ENCODE assay signal across 11 cellular contexts in the genomic region with DNA sequence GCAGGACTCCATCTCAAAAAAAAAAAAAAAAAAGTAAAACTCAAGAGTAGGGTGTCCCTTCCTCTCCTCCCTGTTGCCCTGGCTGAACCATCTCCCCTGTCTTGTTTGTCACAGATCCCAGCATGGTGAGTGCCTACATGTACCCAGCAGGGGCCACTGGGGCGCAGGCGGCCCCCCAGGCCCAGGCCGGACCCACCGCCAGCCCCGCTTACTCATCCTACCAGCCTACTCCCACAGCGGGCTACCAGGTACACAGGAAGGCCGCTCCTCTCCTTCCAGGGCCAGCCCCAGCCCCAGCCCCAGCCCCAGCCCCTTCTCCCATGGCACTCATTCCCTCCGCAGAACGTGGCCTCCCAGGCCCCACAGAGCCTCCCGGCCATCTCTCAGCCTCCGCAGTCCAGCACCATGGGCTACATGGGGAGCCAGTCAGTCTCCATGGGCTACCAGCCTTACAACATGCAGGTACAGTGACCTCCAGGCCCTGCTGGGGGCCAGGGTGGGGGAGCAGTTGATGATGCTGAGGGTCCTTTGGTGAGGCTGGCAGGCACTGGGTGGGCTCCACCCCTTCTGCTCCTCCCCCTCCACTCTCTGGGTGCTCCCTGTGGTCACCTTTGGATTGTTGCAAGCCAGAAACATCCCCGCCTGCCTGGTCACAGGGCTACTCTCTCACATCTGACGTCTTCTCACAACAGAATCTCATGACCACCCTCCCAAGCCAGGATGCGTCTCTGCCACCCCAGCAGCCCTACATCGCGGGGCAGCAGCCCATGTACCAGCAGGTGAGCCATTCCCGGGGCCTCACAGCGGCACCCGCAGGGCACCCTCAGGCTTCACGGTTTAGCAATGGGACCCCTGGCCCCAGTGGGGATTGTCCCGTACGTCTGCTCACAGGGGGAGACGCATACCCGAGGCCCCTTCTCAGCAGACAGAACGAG. TPM values are rescaled to one million over a fixed set of nuclear protein-coding genes. Genes with fewer than 3 reads are reported as not detected.
DNase-seq lines count a peak whose midpoint lies in the region; TF ChIP-seq lines count a peak whose summit lies in the region.
"Had no signal": no experiment of that assay in that cellular context is flagged by ENCODE, and none has a peak within 500 bp of the region (broad histone marks: within the 10 kb centered on the region; RNA-seq: fewer than 3 reads in every experiment).

No MANE protein-coding gene starts in this region.

- no peaks in the 10 kb centered on the region for H3K4me1 ChIP-seq in HUES48 (ENCODE audit: control insufficient read depth, insufficient read depth, low read length)
- H3K4me1 ChIP-seq in stomach, result peaks cover 33 to 43% (median 40%) of the 10 kb centered on the region in 4 donors

- H3K27me3 ChIP-seq in HUES48 (ENCODE audit: control insufficient read depth, insufficient read depth, low read length) (no peaks in the 10 kb centered on the region), stomach (no peaks in the 10 kb centered on the region)

- 83 to 88% (median 84%) methylated on average over 18 to 25 of the region's 25 CpGs for WGBS in stomach, 5 donors

- H3K27ac ChIP-seq in HUES48 (ENCODE audit: low read depth, low read length) (peak overlapping the region; percentile 2), stomach (peak overlapping the region in 1 of 5 donors; percentile 34)

- TF ChIP-seq POLR2A in stomach (IDR thresholded peaks at IDR 0.05), result no peak

- no peaks in the 10 kb centered on the region for H3K27me3 Mint-ChIP-seq in T-helper 2 cell treated with Interferon-gamma antibody and Interleukin-4, amounts not matched to agents 5 μg/mL and 100 μg/mL, for 36 hours (ENCODE audit: low read depth)
- no peaks in the 10 kb centered on the region for H3K27me3 Mint-ChIP-seq in activated T-helper 1 cell treated with anti-CD3 and anti-CD28 coated beads, Interleukin-12 subunit alpha, Interleukin-12 subunit beta, Interleukin-2, Interleukin-4 antibody, amounts not matched to agents 30 ng/mL and 10 ng/mL and 1 ng/mL, durations not matched to agents 14 hours and 24 hours and 36 hours (ENCODE audit: insufficient read depth)
- H3K27me3 Mint-ChIP-seq in nephron progenitor cell (ENCODE audit: low read depth, poor library complexity), result no peaks in the 10 kb centered on the region

- TF ChIP-seq CTCF in nephron progenitor cell (IDR thresholded peaks at IDR 0.05) (no peak), stomach (IDR thresholded peaks at IDR 0.05) (no peak)

- no peak for TF ChIP-seq EP300 in stomach (IDR thresholded peaks at IDR 0.05)

- H3K4me3 Mint-ChIP-seq in T-helper 2 cell treated with Interferon-gamma antibody and Interleukin-4, amounts not matched to agents 5 μg/mL and 100 μg/mL, for 36 hours, result peak overlapping the region; percentile 48
- H3K4me3 Mint-ChIP-seq in activated T-helper 1 cell treated with anti-CD3 and anti-CD28 coated beads, Interleukin-12 subunit alpha, Interleukin-12 subunit beta, Interleukin-2, Interleukin-4 antibody, amounts not matched to agents 30 ng/mL and 10 ng/mL and 1 ng/mL, durations not matched to agents 14 hours and 24 hours and 36 hours, result peak overlapping the region; percentile 60
- H3K4me3 Mint-ChIP-seq in nephron progenitor cell, result peak overlapping the region; percentile 70

- H3K4me3 ChIP-seq in HUES48 (ENCODE audit: low read depth, low read length), result no peak overlapping the region
- H3K4me3 ChIP-seq in stomach, result peak overlapping the region in 1 of 4 donors; percentile 86

- H3K9ac ChIP-seq in HUES48 (ENCODE audit: low read depth, low read length), result no peak overlapping the region

- no peaks in the 10 kb centered on the region for H3K9me3 ChIP-seq in HUES48 (ENCODE audit: control insufficient read depth, insufficient read depth, low read length)
- H3K9me3 ChIP-seq in stomach, result no peaks in the 10 kb centered on the region

- H3K36me3 ChIP-seq in HUES48 (ENCODE audit: control insufficient read depth, insufficient read depth, low read length) (peaks cover 60% of the 10 kb centered on the region), stomach (peaks cover 49 to 70% (median 69%) of the 10 kb centered on the region in 4 donors)

- H3K36me3 Mint-ChIP-seq in T-helper 2 cell treated with Interferon-gamma antibody and Interleukin-4, amounts not matched to agents 5 μg/mL and 100 μg/mL, for 36 hours (ENCODE audit: low read depth), result peaks cover 50% of the 10 kb centered on the region
- H3K36me3 Mint-ChIP-seq in activated T-helper 1 cell treated with anti-CD3 and anti-CD28 coated beads, Interleukin-12 subunit alpha, Interleukin-12 subunit beta, Interleukin-2, Interleukin-4 antibody, amounts not matched to agents 30 ng/mL and 10 ng/mL and 1 ng/mL, durations not matched to agents 14 hours and 24 hours and 36 hours (ENCODE audit: low read depth), result peaks cover 42% of the 10 kb centered on the region
- H3K36me3 Mint-ChIP-seq in nephron progenitor cell (ENCODE audit: low read depth), result peaks cover 43% of the 10 kb centered on the region

- no peak overlapping the region for H3K27ac Mint-ChIP-seq in T-helper 2 cell treated with Interferon-gamma antibody and Interleukin-4, amounts not matched to agents 5 μg/mL and 100 μg/mL, for 36 hours
- H3K27ac Mint-ChIP-seq in activated T-helper 1 cell treated with anti-CD3 and anti-CD28 coated beads, Interleukin-12 subunit alpha, Interleukin-12 subunit beta, Interleukin-2, Interleukin-4 antibody, amounts not matched to agents 30 ng/mL and 10 ng/mL and 1 ng/mL, durations not matched to agents 14 hours and 24 hours and 36 hours, result peak overlapping the region; percentile 70
- no peak overlapping the region for H3K27ac Mint-ChIP-seq in nephron progenitor cell

- no peaks in the 10 kb centered on the region for H3K9me3 Mint-ChIP-seq in T-helper 2 cell treated with Interferon-gamma antibody and Interleukin-4, amounts not matched to agents 5 μg/mL and 100 μg/mL, for 36 hours
- no peaks in the 10 kb centered on the region for H3K9me3 Mint-ChIP-seq in activated T-helper 1 cell treated with anti-CD3 and anti-CD28 coated beads, Interleukin-12 subunit alpha, Interleukin-12 subunit beta, Interleukin-2, Interleukin-4 antibody, amounts not matched to agents 30 ng/mL and 10 ng/mL and 1 ng/mL, durations not matched to agents 14 hours and 24 hours and 36 hours
- peaks cover 3% of the 10 kb centered on the region for H3K9me3 Mint-ChIP-seq in nephron progenitor cell

- intact Hi-C loops in activated T-helper 1 cell treated with anti-CD3 and anti-CD28 coated beads, Interleukin-12 subunit alpha, Interleukin-12 subunit beta, Interleukin-2, Interleukin-4 antibody, amounts not matched to agents 30 ng/mL and 10 ng/mL and 1 ng/mL, durations not matched to agents 14 hours and 24 hours and 36 hours (cut with micrococcal nuclease), result no loop called here
- intact Hi-C loops in stomach (cut with DNase I; ENCODE audit: low total_unique reads), result no loop called here

- no peak for DNase-seq in T-helper 2 cell treated with Interferon-gamma antibody and Interleukin-4, amounts not matched to agents 5 μg/mL and 100 μg/mL, for 36 hours (ENCODE audit: low spot score)
- DNase-seq in T-helper 2 cell (no peak), nephron progenitor cell (no peak), stomach (no peak), 8988T (no peak)
- DNase-seq in activated T-helper 1 cell treated with anti-CD3 and anti-CD28 coated beads, Interleukin-12 subunit alpha, Interleukin-12 subunit beta, Interleukin-2, Interleukin-4 antibody, amounts not matched to agents 30 ng/mL and 10 ng/mL and 1 ng/mL, durations not matched to agents 14 hours and 24 hours and 36 hours (ENCODE audit: low spot score), result no peak
- DNase-seq in stimulated activated naive CD4-positive, alpha-beta T cell (lab: John Stamatoyannopoulos, UW), result no peak
- DNase-seq: ACHN, GDM1, NCI-H226 had no signal

- peaks cover 11% of the 10 kb centered on the region for H3K4me1 Mint-ChIP-seq in T-helper 2 cell treated with Interferon-gamma antibody and Interleukin-4, amounts not matched to agents 5 μg/mL and 100 μg/mL, for 36 hours (ENCODE audit: low read depth)
- peaks cover 15% of the 10 kb centered on the region for H3K4me1 Mint-ChIP-seq in activated T-helper 1 cell treated with anti-CD3 and anti-CD28 coated beads, Interleukin-12 subunit alpha, Interleukin-12 subunit beta, Interleukin-2, Interleukin-4 antibody, amounts not matched to agents 30 ng/mL and 10 ng/mL and 1 ng/mL, durations not matched to agents 14 hours and 24 hours and 36 hours (ENCODE audit: low read depth)
- peaks cover 27% of the 10 kb centered on the region for H3K4me1 Mint-ChIP-seq in nephron progenitor cell

RNA-seq across cellular contexts. Expression of a gene that starts 2.5 kb away (rescaled TPM):
- total RNA-seq in activated T-helper 1 cell treated with anti-CD3 and anti-CD28 coated beads, Interleukin-12 subunit alpha, Interleukin-12 subunit beta, Interleukin-2, Interleukin-4 antibody, amounts not matched to agents 30 ng/mL and 10 ng/mL and 1 ng/mL, durations not matched to agents 14 hours and 24 hours and 36 hours, result 232 TPM in 2 replicates
- 100 to 1,000 TPM in 1 of 5 donors, 10 to 100 TPM in 3, 1 to 10 TPM in 1; 3.5 to 146 (median 47.8) TPM for total RNA-seq in stomach
- polyA plus RNA-seq in stomach, result 100 to 1,000 TPM in 2 of 3 donors, 10 to 100 TPM in 1; 90.6 to 178 (median 158) TPM

RNA-seq across cellular contexts. Expression of a gene that starts 11.5 kb away (rescaled TPM):
- 45.7 and 49.6 TPM in 2 replicates for total RNA-seq in activated T-helper 1 cell treated with anti-CD3 and anti-CD28 coated beads, Interleukin-12 subunit alpha, Interleukin-12 subunit beta, Interleukin-2, Interleukin-4 antibody, amounts not matched to agents 30 ng/mL and 10 ng/mL and 1 ng/mL, durations not matched to agents 14 hours and 24 hours and 36 hours
- total RNA-seq in stomach, result 10 to 100 TPM in 3 of 5 donors, 1 to 10 TPM in 2; 3.5 to 55.6 (median 17.6) TPM
- polyA plus RNA-seq in stomach, result 10 to 100 TPM; 33.2 to 40.7 (median 34.1) TPM

RNA-seq across cellular contexts. Expression of a gene that starts 16.8 kb away (rescaled TPM):
- 133 and 144 TPM in 2 replicates for total RNA-seq in activated T-helper 1 cell treated with anti-CD3 and anti-CD28 coated beads, Interleukin-12 subunit alpha, Interleukin-12 subunit beta, Interleukin-2, Interleukin-4 antibody, amounts not matched to agents 30 ng/mL and 10 ng/mL and 1 ng/mL, durations not matched to agents 14 hours and 24 hours and 36 hours
- total RNA-seq in stomach, result 100 to 1,000 TPM in 4 of 5 donors, 10 to 100 TPM in 1; 52.0 to 275 (median 142) TPM
- polyA plus RNA-seq in stomach, result 100 to 1,000 TPM in 2 of 3 donors, 10 to 100 TPM in 1; 86.1 to 138 (median 105) TPM

RNA-seq across cellular contexts. Expression of a gene that starts 17.0 kb away (rescaled TPM):
- total RNA-seq in activated T-helper 1 cell treated with anti-CD3 and anti-CD28 coated beads, Interleukin-12 subunit alpha, Interleukin-12 subunit beta, Interleukin-2, Interleukin-4 antibody, amounts not matched to agents 30 ng/mL and 10 ng/mL and 1 ng/mL, durations not matched to agents 14 hours and 24 hours and 36 hours, result 37.6 and 40.0 TPM in 2 replicates
- total RNA-seq in stomach, result 100 to 1,000 TPM in 1 of 5 donors, 10 to 100 TPM in 3, 1 to 10 TPM in 1; 8.1 to 109 (median 25.7) TPM
- polyA plus RNA-seq in stomach, result 10 to 100 TPM; 43.5 to 67.1 (median 55.6) TPM

RNA-seq across cellular contexts. Expression of a gene that starts 34.1 kb away (rescaled TPM):
- total RNA-seq in activated T-helper 1 cell treated with anti-CD3 and anti-CD28 coated beads, Interleukin-12 subunit alpha, Interleukin-12 subunit beta, Interleukin-2, Interleukin-4 antibody, amounts not matched to agents 30 ng/mL and 10 ng/mL and 1 ng/mL, durations not matched to agents 14 hours and 24 hours and 36 hours, result 59.3 and 62.1 TPM in 2 replicates
- 100 to 1,000 TPM in 1 of 5 donors, 10 to 100 TPM in 1, 1 to 10 TPM in 2, under 1 TPM in 1; 0.58 to 279 (median 9.4) TPM for total RNA-seq in stomach
- polyA plus RNA-seq in stomach, result 10 to 100 TPM; 18.2 to 26.0 (median 23.3) TPM
